ENCODE assay signal across 22 cellular contexts in genomic region chr11:68139395-68139794, GRCh38.
"Had no signal": no experiment of that assay in that cellular context is flagged by ENCODE, and none has a peak within 500 bp of the region (broad histone marks: within the 10 kb centered on the region; RNA-seq: fewer than 3 reads in every experiment).

No MANE protein-coding gene starts in this region.

- H3K27ac ChIP-seq: adrenal gland, PC-9 had no signal

- FAIRE-seq: colon had no signal

- H3K4me3 ChIP-seq: adrenal gland, MG63, PC-9 had no signal

- H3K9me3 ChIP-seq: adrenal gland had no signal

- H3K27me3 ChIP-seq: adrenal gland, MG63 had no signal

- DNase-seq: activated B cell treated with CpG ODN at 0.5 μM for 24 hours; activated CD4-positive, alpha-beta memory T cell treated with anti-CD3 and anti-CD28 coated beads for 36 hours; activated CD4-positive, alpha-beta T cell treated with anti-CD3 and anti-CD28 coated beads for 1 hour; activated CD4-positive, alpha-beta T cell treated with anti-CD3 and anti-CD28 coated beads, Interleukin-2, amount 10 ng/mL, durations not matched to agents 7 days and 5 days; activated naive CD4-positive, alpha-beta T cell treated with anti-CD3 and anti-CD28 coated beads, Interleukin-2, amount 50 U/mL, for 16 hours; activated T-cell treated with anti-CD3 and anti-CD28 coated beads for 4 hours; activated T-cell treated with anti-CD3 and anti-CD28 coated beads, Interleukin-2, amount 50 U/mL, for 48 hours; anterior cingulate cortex; cerebellar nuclear complex; MG63; NCI-H1092 treated with DMSO at 0.1 percent for 48 hours; NCI-H1436; NCI-H1694 treated with DMSO at 0.1 percent for 48 hours; NCI-H2029 treated with DMSO at 0.1 percent for 48 hours; NCI-H345; NCI-H510A; NCI-H526 treated with DMSO at 0.1 percent for 48 hours; NCI-H82; PC-9; SHP77 treated with DMSO at 0.1 percent for 48 hours had no signal

- H3K36me3 ChIP-seq: adrenal gland, MG63 had no signal
